ENCODE assay signal across 9 cellular contexts in the genomic region with DNA sequence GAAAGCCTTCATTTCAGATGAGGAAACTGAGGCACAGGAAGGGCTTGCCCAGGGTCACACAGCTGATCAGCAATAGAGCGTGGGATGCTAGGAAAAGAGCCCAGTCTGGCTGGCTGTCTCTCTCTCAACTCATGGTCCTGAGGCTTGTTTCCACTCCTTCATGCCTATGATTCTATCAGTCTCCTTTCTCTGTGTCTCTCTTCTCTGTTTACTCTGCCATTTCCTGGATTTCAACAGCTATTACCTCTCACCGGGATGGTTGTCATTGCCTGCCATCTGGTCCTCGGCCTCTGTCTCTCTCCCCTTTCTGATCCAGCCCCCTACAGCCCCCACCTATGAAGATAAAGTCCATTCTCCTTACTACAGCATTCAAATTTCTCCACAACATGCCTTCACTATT.
A peak's percentile ranks its signal among the peaks of the same experiment; 100 is the strongest.
DNase-seq lines count a peak whose midpoint lies in the region; ATAC-seq, FAIRE-seq and TF ChIP-seq lines count a peak whose summit lies in the region.
"Had no signal": no experiment of that assay in that cellular context is flagged by ENCODE, and none has a peak within 500 bp of the region (broad histone marks: within the 10 kb centered on the region; RNA-seq: fewer than 3 reads in every experiment).

No MANE protein-coding gene starts in this region.

- POLR2A ChIA-PET in BJ (lab: Charles Lee) = no interaction called here

- H3K36me3 ChIP-seq in BJ (ENCODE audit: control insufficient read depth, insufficient read depth, low read length) (peaks cover 9% of the 10 kb centered on the region), adrenal gland (replicated peaks in 1 of 2) (no peaks in the 10 kb centered on the region)
- no peaks in the 10 kb centered on the region for H3K36me3 ChIP-seq in effector memory CD4-positive, alpha-beta T cell (ENCODE audit: control insufficient read depth, insufficient read depth, low read length)

- no peak for ATAC-seq in HG02678 (IDR thresholded peaks at IDR 0.05; ENCODE audit: unreplicated experiment)

- peaks cover 8 to 30% of the 10 kb centered on the region in 2 donors for H3K4me1 ChIP-seq in adrenal gland (replicated peaks in 1 of 2)
- no peaks in the 10 kb centered on the region for H3K4me1 ChIP-seq in effector memory CD4-positive, alpha-beta T cell (ENCODE audit: control insufficient read depth, insufficient read depth, low read length, poor library complexity, severe bottlenecking)

- H3K4me3 ChIP-seq in BJ (ENCODE audit: low read depth, low read length) (peak overlapping the region; percentile 43), WI38 (ENCODE audit: low read depth, low read length) (0 out of 2 replicates have a peak overlapping the region, but pooled peaks have one; percentile 0), fibroblast of the aortic adventitia (ENCODE audit: low read depth, low read length) (peak overlapping the region; percentile 73), adrenal gland (peak overlapping the region in 1 of 4 donors; percentile 65)
- H3K4me3 ChIP-seq in effector memory CD4-positive, alpha-beta T cell (ENCODE audit: insufficient read depth, low read depth, low read length, poor library complexity, severe bottlenecking) = no peak overlapping the region

- TF ChIP-seq POLR2A in adrenal gland (IDR thresholded peaks at IDR 0.05) = no peak
- no peak for TF ChIP-seq POLR2A in GM12892 (IDR thresholded peaks at IDR 0.05; ENCODE audit: low read depth, low read length)

- FAIRE-seq in GM12892 (lab: Jason Lieb, UNC) = no peak

- peak overlapping the region in 2 of 5 donors; percentile 23 to 85 for H3K27ac ChIP-seq in adrenal gland
- no peak overlapping the region for H3K27ac ChIP-seq in effector memory CD4-positive, alpha-beta T cell (ENCODE audit: insufficient read depth, low read length, poor library complexity, severe bottlenecking)
- H3K27ac ChIP-seq: HL-60 had no signal

- DNase-seq in BJ (ENCODE audit: low read depth) (no peak), fibroblast of the aortic adventitia (ENCODE audit: low read depth) (no peak), pons (ENCODE audit: low spot score) (peak; percentile 27), adrenal gland (no peak), GM12892 (ENCODE audit: insufficient read length) (no peak)
- no peak for DNase-seq in effector memory CD4-positive, alpha-beta T cell

- 59 to 65% (median 62%) methylated on average over 3 of the region's 3 CpGs for whole genome bisulfite sequencing in adrenal gland, 4 donors

- no peak for TF ChIP-seq CTCF in BJ (IDR thresholded peaks at IDR 0.05; ENCODE audit: insufficient read depth, low read depth, low read length)
- TF ChIP-seq CTCF in WI38 (IDR thresholded peaks at IDR 0.05; ENCODE audit: low read depth, low read length) = no peak
- no peak for TF ChIP-seq CTCF in fibroblast of the aortic adventitia (IDR thresholded peaks at IDR 0.05; ENCODE audit: insufficient read depth, low read length)
- TF ChIP-seq CTCF in adrenal gland (IDR thresholded peaks at IDR 0.05) = no peak

- intact Hi-C loops in adrenal gland (cut with DNase I) = no loop called here

- H3K9me3 ChIP-seq in adrenal gland (replicated peaks in 1 of 3) = peaks cover 0 to 12% (median 0%) of the 10 kb centered on the region in 3 donors
- H3K9me3 ChIP-seq in effector memory CD4-positive, alpha-beta T cell (ENCODE audit: control insufficient read depth, low read length) = no peaks in the 10 kb centered on the region

- CTCF ChIA-PET in BJ (lab: Yijun Ruan, JAX) = interaction anchor here (2.2 kb wide), 1 partner anchor 12 kb away, joined by 9 read pairs; no protein-coding TSS in a partner anchor

- H3K27me3 ChIP-seq in BJ (ENCODE audit: control insufficient read depth, insufficient read depth, low read length) (no peaks in the 10 kb centered on the region), adrenal gland (no peaks in the 10 kb centered on the region)
- H3K27me3 ChIP-seq in effector memory CD4-positive, alpha-beta T cell (replicated peaks; ENCODE audit: control insufficient read depth, insufficient read depth, low read length, poor library complexity, severe bottlenecking) = no peaks in the 10 kb centered on the region
